22 cellular contexts compared by ENCODE assay signal in the genomic region with DNA sequence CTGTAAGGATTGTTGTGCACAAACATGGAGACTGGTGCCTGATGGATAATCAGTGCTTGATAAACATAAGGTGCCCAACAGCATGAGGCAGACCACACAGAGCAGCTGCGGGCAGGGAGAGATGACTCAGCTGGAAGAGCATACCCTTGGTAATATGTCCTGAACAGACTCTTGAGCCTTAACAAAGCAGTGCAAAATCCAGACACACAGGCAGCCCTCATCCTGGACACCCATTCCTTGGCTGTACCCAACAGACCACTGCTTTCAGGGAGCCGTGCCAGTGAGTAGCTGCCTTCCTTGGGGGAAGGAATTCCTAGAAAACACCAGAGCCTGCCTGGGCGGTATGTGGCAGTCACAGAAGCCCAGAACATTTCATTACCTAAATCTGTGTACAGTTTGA.
DNase-seq lines count a peak whose midpoint lies in the region; ATAC-seq, FAIRE-seq and TF ChIP-seq lines count a peak whose summit lies in the region.
"Had no signal": no experiment of that assay in that cellular context is flagged by ENCODE, and none has a peak within 500 bp of the region (broad histone marks: within the 10 kb centered on the region; RNA-seq: fewer than 3 reads in every experiment).

No MANE protein-coding gene starts in this region.

- CTCF ChIA-PET in HepG2 (lab: Yijun Ruan, JAX; ENCODE audit: low intra/inter-chr PET ratio, low total read pairs): no interaction called here

- POLR2A ChIA-PET in HepG2 (lab: Yijun Ruan, JAX): no interaction called here

- no peak for ATAC-seq in HepG2
- ATAC-seq in GM21367 (IDR thresholded peaks at IDR 0.05; ENCODE audit: unreplicated experiment): no peak
- ATAC-seq: A549; CD8-positive, alpha-beta T cell; left colon; stimulated activated effector memory CD8-positive, alpha-beta T cell treated with anti-CD3 and anti-CD28 coated beads, Interleukin-12 subunit alpha, Interleukin-12 subunit beta, amount 100 ng/mL, for 72 hours had no signal

- no peaks in the 10 kb centered on the region for H3K9me3 ChIP-seq in adipocyte (ENCODE audit: control insufficient read depth, low read length)
- H3K9me3 ChIP-seq in HepG2 (ENCODE audit: low read length): peaks cover 5% of the 10 kb centered on the region; the same call in 1 of the 2 replicates
- H3K9me3 ChIP-seq: A549, adrenal gland had no signal

- H3K36me3 ChIP-seq in adipocyte (ENCODE audit: control insufficient read depth, insufficient read depth, low read length, severe bottlenecking): no peaks in the 10 kb centered on the region
- no peaks in the 10 kb centered on the region for H3K36me3 ChIP-seq in HepG2 (replicated peaks in 1 of 2; ENCODE audit: control insufficient read depth in 1 of 2, insufficient read depth in 2 of 2, low read length in 2 of 2)
- H3K36me3 ChIP-seq: adrenal gland had no signal

- no peaks in the 10 kb centered on the region for H4K20me1 ChIP-seq in HepG2 (ENCODE audit: insufficient read depth, low read length)

- in situ Hi-C loops in HepG2 (cut with HindIII; ENCODE audit: extremely low pct_ligation_motif_present, low pct_unique_long_range_greater_than_20kb): no loop called here

- H3K4me1 ChIP-seq in adipocyte (ENCODE audit: control insufficient read depth, insufficient read depth, low read length) (peaks cover 6% of the 10 kb centered on the region), HepG2 (ENCODE audit: insufficient read depth, low read length) (no peaks in the 10 kb centered on the region)
- H3K4me1 ChIP-seq: A549, adrenal gland had no signal

- no peak overlapping the region for H3K4me2 ChIP-seq in HepG2 (ENCODE audit: low read depth, low read length)
- H3K4me2 ChIP-seq: A549 had no signal

- H3K4me3 ChIP-seq in adipocyte (ENCODE audit: low read length): no peak overlapping the region
- no peak overlapping the region for H3K4me3 ChIP-seq in HepG2 (replicated peaks in 1 of 3; ENCODE audit: insufficient read depth in 1 of 3, low read depth in 2 of 3, low read length in 3 of 3)
- H3K4me3 ChIP-seq: A549, adrenal gland had no signal

- TF ChIP-seq POLR2A in HepG2 (IDR thresholded peaks at IDR 0.05; ENCODE audit: insufficient read depth in 1 of 2, low read depth in 2 of 2, low read length in 2 of 2): no peak

- intact Hi-C loops in HepG2 (cut with micrococcal nuclease; ENCODE audit: unreplicated experiment): no loop called here

- TF ChIP-seq RAD21 in HepG2 (CRISPR knock-in tag; IDR thresholded peaks at IDR 0.05): no peak

- no TSS peak for BruUV-seq in HepG2 (replicated peaks; lab: Mats Ljungman, UMichigan)

- H3K79me2 ChIP-seq in HepG2 (ENCODE audit: insufficient read depth, low read length): no peaks in the 10 kb centered on the region

- no peak for TF ChIP-seq CTCF in HepG2 (CRISPR knock-in tag; IDR thresholded peaks at IDR 0.05)

- H2AFZ ChIP-seq in HepG2 (ENCODE audit: low read length): no peak overlapping the region

- FAIRE-seq in HepG2 (lab: Jason Lieb, UNC): no peak
- FAIRE-seq: A549, endometrium had no signal

- TF ChIP-seq EP300 in HepG2 (IDR thresholded peaks at IDR 0.05; ENCODE audit: low read depth in 2 of 2, low read length in 2 of 2) (no peak), HepG2 (CRISPR knock-in tag; IDR thresholded peaks at IDR 0.05; ENCODE audit: borderline replicate concordance) (no peak)

- no peak overlapping the region for H3K27ac ChIP-seq in HepG2 (ENCODE audit: extremely low read length, insufficient read depth, low read length)
- H3K27ac ChIP-seq: A549, adrenal gland, RWPE1 had no signal

- peak; percentile 41 for DNase-seq in NCI-H2171 treated with DMSO at 0.1 percent for 48 hours (lab: John Stamatoyannopoulos, UW)
- no peak for DNase-seq in NCI-H2171 (lab: John Stamatoyannopoulos, UW)
- DNase-seq in adipocyte (ENCODE audit: low read depth): peak; percentile 51
- DNase-seq in islet precursor cell: peak; percentile 54
- DNase-seq in stromal cell of bone marrow (ENCODE audit: low read depth): peak; percentile 5
- DNase-seq in HepG2 (ENCODE audit: low spot score): no peak
- no peak for DNase-seq in AG08395 (ENCODE audit: low spot score)
- DNase-seq: adrenal gland; CD8-positive, alpha-beta T cell; cerebellar nuclear complex; HCEC 1CT; KBM-7; left colon; NCI-H1417; NK-92 treated with Interleukin-12 subunit alpha and Interleukin-12 subunit beta, amount 100 ng/mL, for 24 hours; stimulated activated CD4-positive, alpha-beta T cell treated with anti-CD3 and anti-CD28 coated beads, Interleukin-12 subunit alpha, Interleukin-12 subunit beta, amount 100 ng/mL, for 4 hours; trophoblast cell had no signal

- 17% methylated on average over 1 of the region's 3 CpGs for WGBS in HepG2 (ENCODE audit: low lambda C conversion rate)

- H3K9ac ChIP-seq in adipocyte (ENCODE audit: low read length) (no peak overlapping the region), HepG2 (ENCODE audit: insufficient read depth, low read depth, low read length) (no peak overlapping the region)

- H3K27me3 ChIP-seq in adipocyte (replicated peaks; ENCODE audit: control insufficient read depth, insufficient read depth, low read length) (peaks cover 9% of the 10 kb centered on the region), HepG2 (ENCODE audit: control insufficient read depth in 1 of 2, insufficient read depth in 2 of 2, low read length in 2 of 2) (no peaks in the 10 kb centered on the region; a peak in 1 of 5 replicates)
- H3K27me3 ChIP-seq: adrenal gland had no signal

TF ChIP-seq in HepG2, 621 proteins besides CTCF, POLR2A, EP300 and RAD21:
- TF ChIP-seq SNAPC5 (CRISPR knock-in tag; IDR thresholded peaks at IDR 0.05; ENCODE audit: borderline replicate concordance) (no peak), ZNF674 (CRISPR knock-in tag; IDR thresholded peaks at IDR 0.05; ENCODE audit: low read depth) (no peak), RARA (CRISPR knock-in tag; IDR thresholded peaks at IDR 0.05) (no peak), ZNF557 (CRISPR knock-in tag; IDR thresholded peaks at IDR 0.05) (no peak), SP2 (CRISPR knock-in tag; IDR thresholded peaks at IDR 0.05) (no peak), ARNTL (CRISPR knock-in tag; IDR thresholded peaks at IDR 0.05) (no peak), SRSF9 (IDR thresholded peaks at IDR 0.05; ENCODE audit: borderline replicate concordance, insufficient read depth, low read depth, low read length, poor library complexity, severe bottlenecking) (no peak), RXRB (CRISPR knock-in tag; IDR thresholded peaks at IDR 0.05; ENCODE audit: borderline replicate concordance) (no peak), ZNF530 (CRISPR knock-in tag; IDR thresholded peaks at IDR 0.05; ENCODE audit: low read depth) (no peak), ZNF607 (CRISPR knock-in tag; IDR thresholded peaks at IDR 0.05; ENCODE audit: borderline replicate concordance) (no peak)
- TF ChIP-seq, protein P1, sequence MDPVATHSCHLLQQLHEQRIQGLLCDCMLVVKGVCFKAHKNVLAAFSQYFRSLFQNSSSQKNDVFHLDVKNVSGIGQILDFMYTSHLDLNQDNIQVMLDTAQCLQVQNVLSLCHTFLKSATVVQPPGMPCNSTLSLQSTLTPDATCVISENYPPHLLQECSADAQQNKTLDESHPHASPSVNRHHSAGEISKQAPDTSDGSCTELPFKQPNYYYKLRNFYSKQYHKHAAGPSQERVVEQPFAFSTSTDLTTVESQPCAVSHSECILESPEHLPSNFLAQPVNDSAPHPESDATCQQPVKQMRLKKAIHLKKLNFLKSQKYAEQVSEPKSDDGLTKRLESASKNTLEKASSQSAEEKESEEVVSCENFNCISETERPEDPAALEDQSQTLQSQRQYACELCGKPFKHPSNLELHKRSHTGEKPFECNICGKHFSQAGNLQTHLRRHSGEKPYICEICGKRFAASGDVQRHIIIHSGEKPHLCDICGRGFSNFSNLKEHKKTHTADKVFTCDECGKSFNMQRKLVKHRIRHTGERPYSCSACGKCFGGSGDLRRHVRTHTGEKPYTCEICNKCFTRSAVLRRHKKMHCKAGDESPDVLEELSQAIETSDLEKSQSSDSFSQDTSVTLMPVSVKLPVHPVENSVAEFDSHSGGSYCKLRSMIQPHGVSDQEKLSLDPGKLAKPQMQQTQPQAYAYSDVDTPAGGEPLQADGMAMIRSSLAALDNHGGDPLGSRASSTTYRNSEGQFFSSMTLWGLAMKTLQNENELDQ (CRISPR knock-in tag; IDR thresholded peaks at IDR 0.05; ENCODE audit: borderline replicate concordance): no peak
- TF ChIP-seq, protein P2, sequence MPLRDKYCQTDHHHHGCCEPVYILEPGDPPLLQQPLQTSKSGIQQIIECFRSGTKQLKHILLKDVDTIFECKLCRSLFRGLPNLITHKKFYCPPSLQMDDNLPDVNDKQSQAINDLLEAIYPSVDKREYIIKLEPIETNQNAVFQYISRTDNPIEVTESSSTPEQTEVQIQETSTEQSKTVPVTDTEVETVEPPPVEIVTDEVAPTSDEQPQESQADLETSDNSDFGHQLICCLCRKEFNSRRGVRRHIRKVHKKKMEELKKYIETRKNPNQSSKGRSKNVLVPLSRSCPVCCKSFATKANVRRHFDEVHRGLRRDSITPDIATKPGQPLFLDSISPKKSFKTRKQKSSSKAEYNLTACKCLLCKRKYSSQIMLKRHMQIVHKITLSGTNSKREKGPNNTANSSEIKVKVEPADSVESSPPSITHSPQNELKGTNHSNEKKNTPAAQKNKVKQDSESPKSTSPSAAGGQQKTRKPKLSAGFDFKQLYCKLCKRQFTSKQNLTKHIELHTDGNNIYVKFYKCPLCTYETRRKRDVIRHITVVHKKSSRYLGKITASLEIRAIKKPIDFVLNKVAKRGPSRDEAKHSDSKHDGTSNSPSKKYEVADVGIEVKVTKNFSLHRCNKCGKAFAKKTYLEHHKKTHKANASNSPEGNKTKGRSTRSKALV (CRISPR knock-in tag; IDR thresholded peaks at IDR 0.05): no peak

Comparison
In these comparisons a context has a peak if more than half of its experiments do, and no peak if none do; other contexts are left out.
1. DNase-seq: peak in NCI-H2171 treated with DMSO at 0.1 percent for 48 hours (single experiment), adipocyte (single experiment), islet precursor cell (single experiment) and stromal cell of bone marrow (single experiment); none in NCI-H2171 (single experiment), HepG2 (single experiment) and AG08395 (single experiment).